In the genomic region with DNA sequence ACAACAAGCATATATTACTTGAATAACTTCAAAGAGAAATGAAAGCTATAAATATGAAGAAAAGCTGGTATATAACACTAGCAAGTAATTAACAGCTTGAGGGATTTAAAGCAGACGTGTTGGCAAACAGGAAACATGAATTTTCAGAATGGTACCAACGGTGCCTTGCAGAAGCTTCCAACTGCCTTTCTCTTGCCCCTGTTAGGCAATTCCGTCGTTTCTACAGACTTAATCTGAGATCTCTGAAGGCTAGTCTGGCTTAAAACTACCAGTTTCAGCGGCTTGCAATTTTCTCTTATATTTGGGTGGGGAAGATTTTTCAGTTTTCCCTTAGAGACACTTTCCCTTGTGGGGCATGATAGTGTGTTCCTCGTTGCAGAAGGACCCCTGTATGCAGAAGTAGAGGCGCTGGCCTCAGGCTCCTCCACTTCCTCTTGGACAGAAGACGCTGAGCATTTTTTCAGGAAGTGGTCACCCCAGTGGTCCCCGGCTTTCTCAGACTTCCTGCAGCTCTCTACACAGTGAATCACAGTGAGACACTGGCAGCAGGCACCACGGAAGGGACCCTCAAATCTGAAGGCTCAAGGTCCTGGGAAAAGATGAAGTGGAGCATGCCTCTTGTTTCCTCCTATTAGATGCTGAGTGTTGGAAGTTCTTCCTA, we compare ENCODE assay signal across 10 cellular contexts. TPM values are rescaled to one million over a fixed set of nuclear protein-coding genes. Genes with fewer than 3 reads are reported as not detected.
DNase-seq lines count a peak whose midpoint lies in the region; ATAC-seq, FAIRE-seq and TF ChIP-seq lines count a peak whose summit lies in the region.
"Had no signal": no experiment of that assay in that cellular context is flagged by ENCODE, and none has a peak within 500 bp of the region (broad histone marks: within the 10 kb centered on the region; RNA-seq: fewer than 3 reads in every experiment).

No MANE protein-coding gene starts in this region.

- no peaks in the 10 kb centered on the region for H3K27me3 ChIP-seq in CD8-positive, alpha-beta T cell (ENCODE audit: insufficient read depth, low read length)
- no peaks in the 10 kb centered on the region for H3K27me3 ChIP-seq in tibial nerve

- no peak for ATAC-seq in CD8-positive, alpha-beta T cell
- peak; percentile 58 for ATAC-seq in GM21576 (IDR thresholded peaks at IDR 0.05; ENCODE audit: unreplicated experiment)
- ATAC-seq: Panc1 had no signal

- no peaks in the 10 kb centered on the region for H3K9me3 Mint-ChIP-seq in CD8-positive, alpha-beta T cell

- POLR2A ChIA-PET in CD8-positive, alpha-beta T cell (lab: Charles Lee) = no interaction called here

- intact Hi-C loops in CD8-positive, alpha-beta T cell (cut with DNase I, micrococcal nuclease) = no loop called here

- H3K36me3 Mint-ChIP-seq in CD8-positive, alpha-beta T cell = no peaks in the 10 kb centered on the region

- WGBS in tibial nerve, 2 donors = 61 to 65% methylated on average over 10 of the region's 10 CpGs

- H3K27me3 Mint-ChIP-seq in CD8-positive, alpha-beta T cell (ENCODE audit: low read depth) = no peaks in the 10 kb centered on the region

- no peak overlapping the region for H3K4me3 ChIP-seq in CD8-positive, alpha-beta T cell (ENCODE audit: low read depth, low read length)
- no peak overlapping the region for H3K4me3 ChIP-seq in tibial nerve

- no peak overlapping the region for H3K27ac Mint-ChIP-seq in CD8-positive, alpha-beta T cell
- H3K27ac Mint-ChIP-seq: CD4-positive, CD25-positive, alpha-beta regulatory T cell had no signal

- no peaks in the 10 kb centered on the region for H3K9me3 ChIP-seq in CD8-positive, alpha-beta T cell (ENCODE audit: low read length)
- peaks cover 0 to 2% (median 0%) of the 10 kb centered on the region in 4 donors for H3K9me3 ChIP-seq in tibial nerve

- no peak for TF ChIP-seq POLR2A in tibial nerve (IDR thresholded peaks at IDR 0.05)

- CTCF ChIA-PET in CD8-positive, alpha-beta T cell (lab: Charles Lee) = no interaction called here

- H3K4me1 Mint-ChIP-seq in CD8-positive, alpha-beta T cell (ENCODE audit: low read depth) = peaks cover 18% of the 10 kb centered on the region

- H3K36me3 ChIP-seq in CD8-positive, alpha-beta T cell (ENCODE audit: insufficient read depth, low read length) = no peaks in the 10 kb centered on the region
- H3K36me3 ChIP-seq in tibial nerve = no peaks in the 10 kb centered on the region

- FAIRE-seq in urothelium cell line (lab: Jason Lieb, UNC) = no peak

- no peak for TF ChIP-seq EP300 in tibial nerve (IDR thresholded peaks at IDR 0.05)

- no peak for TF ChIP-seq CTCF in CD8-positive, alpha-beta T cell (IDR thresholded peaks at IDR 0.05)
- no peak for TF ChIP-seq CTCF in tibial nerve (IDR thresholded peaks at IDR 0.05)

- no peak overlapping the region for H3K27ac ChIP-seq in CD8-positive, alpha-beta T cell (ENCODE audit: low read depth, low read length)
- H3K27ac ChIP-seq in tibial nerve = no peak overlapping the region

- peaks cover 12% of the 10 kb centered on the region for H3K4me1 ChIP-seq in CD8-positive, alpha-beta T cell (ENCODE audit: insufficient read depth, low read length)
- H3K4me1 ChIP-seq in tibial nerve = peaks cover 0 to 21% (median 7%) of the 10 kb centered on the region in 4 donors

- DNase-seq in CD8-positive, alpha-beta T cell = peak in 1 of 7 experiments; percentile 7
- DNase-seq in NOMO-1 treated with DMSO at 0.1 percent for 48 hours (lab: John Stamatoyannopoulos, UW; ENCODE audit: unreplicated experiment) (peak; percentile 94), hippocampal formation (lab: John Stamatoyannopoulos, UW) (peak; percentile 23 to 28), NCI-H128 (lab: John Stamatoyannopoulos, UW; ENCODE audit: unreplicated experiment) (no peak), urothelium cell line (ENCODE audit: low spot score) (no peak), tibial nerve (ENCODE audit: low spot score in 2 of 2) (no peak)
- DNase-seq in activated naive CD4-positive, alpha-beta T cell treated with anti-CD3 and anti-CD28 coated beads, Interleukin-2, amount 50 U/mL, for 16 hours = no peak

- H3K4me3 Mint-ChIP-seq in CD8-positive, alpha-beta T cell = peak overlapping the region; percentile 44
- H3K4me3 Mint-ChIP-seq: CD4-positive, CD25-positive, alpha-beta regulatory T cell had no signal

RNA-seq across cellular contexts. Expression of gene SLC16A14, which starts 56.2 kb away (rescaled TPM):
- under 1 TPM; 0.44 to 0.71 TPM for total RNA-seq in CD8-positive, alpha-beta T cell
- 10 to 100 TPM in 1 of 4 donors, 1 to 10 TPM in 3; 7.5 to 11.4 (median 9.1) TPM for total RNA-seq in tibial nerve
- total RNA-seq: CD4-positive, CD25-positive, alpha-beta regulatory T cell had no signal

Comparison
In these comparisons a context has a peak if more than half of its experiments do, and no peak if none do; other contexts are left out.
1. DNase-seq: peak in NOMO-1 treated with DMSO at 0.1 percent for 48 hours (single experiment) and hippocampal formation (2 of 2); none in NCI-H128 (single experiment), urothelium cell line (single experiment), activated naive CD4-positive, alpha-beta T cell treated with anti-CD3 and anti-CD28 coated beads, Interleukin-2, amount 50 U/mL, for 16 hours (single experiment) and tibial nerve (0 of 2).
2. RNA of gene SLC16A14, which starts 56.2 kb away (total RNA-seq): 7.5 to 11.4 TPM in tibial nerve; 0.44 to 0.71 TPM in CD8-positive, alpha-beta T cell; every median in the first group is over 4 times any median in the second.